ENCODE assay signal across 1 cellular context in the genomic region with DNA sequence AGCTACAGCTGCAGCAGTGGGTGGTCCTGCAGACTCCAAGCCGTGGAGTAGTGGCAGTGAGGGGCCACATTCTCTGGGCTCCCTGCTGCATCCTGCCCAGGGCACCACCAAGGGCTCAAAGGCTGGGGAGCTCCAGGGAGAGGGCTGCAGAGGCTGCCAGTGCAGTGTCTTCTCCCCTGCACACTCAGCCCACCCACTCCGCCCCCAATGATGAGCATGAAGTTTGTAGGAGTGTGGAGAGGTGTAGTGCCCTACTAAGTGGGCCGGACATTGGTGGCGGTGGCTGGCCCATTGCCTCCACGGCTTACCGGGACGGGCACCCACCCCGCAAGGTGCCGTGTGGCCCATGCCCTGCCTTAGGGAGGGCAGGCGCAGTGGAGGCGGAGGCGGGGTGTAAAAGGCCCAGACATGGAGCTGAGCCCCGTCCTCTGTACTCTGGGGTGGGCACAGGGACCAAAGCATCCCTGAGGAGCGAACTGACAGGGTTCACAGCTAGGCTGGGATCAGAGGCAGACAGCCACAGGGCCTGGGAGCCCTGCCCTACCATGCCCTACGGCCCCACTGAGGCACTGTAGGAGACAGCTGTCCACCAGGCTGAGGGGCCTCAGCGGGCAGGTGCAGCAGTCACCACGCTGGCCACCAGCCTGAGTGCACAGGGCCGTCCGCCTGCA.
TF ChIP-seq lines count a peak whose summit lies in the region.

No MANE protein-coding gene starts in this region.

TF ChIP-seq in K562, 482 proteins besides CTCF, POLR2A, EP300 and RAD21:
- TF ChIP-seq FOXJ2 (tag; IDR thresholded peaks at IDR 0.05), result no peak
- no peak for TF ChIP-seq GMEB1 (CRISPR knock-in tag; IDR thresholded peaks at IDR 0.05)
- TF ChIP-seq, protein P1, sequence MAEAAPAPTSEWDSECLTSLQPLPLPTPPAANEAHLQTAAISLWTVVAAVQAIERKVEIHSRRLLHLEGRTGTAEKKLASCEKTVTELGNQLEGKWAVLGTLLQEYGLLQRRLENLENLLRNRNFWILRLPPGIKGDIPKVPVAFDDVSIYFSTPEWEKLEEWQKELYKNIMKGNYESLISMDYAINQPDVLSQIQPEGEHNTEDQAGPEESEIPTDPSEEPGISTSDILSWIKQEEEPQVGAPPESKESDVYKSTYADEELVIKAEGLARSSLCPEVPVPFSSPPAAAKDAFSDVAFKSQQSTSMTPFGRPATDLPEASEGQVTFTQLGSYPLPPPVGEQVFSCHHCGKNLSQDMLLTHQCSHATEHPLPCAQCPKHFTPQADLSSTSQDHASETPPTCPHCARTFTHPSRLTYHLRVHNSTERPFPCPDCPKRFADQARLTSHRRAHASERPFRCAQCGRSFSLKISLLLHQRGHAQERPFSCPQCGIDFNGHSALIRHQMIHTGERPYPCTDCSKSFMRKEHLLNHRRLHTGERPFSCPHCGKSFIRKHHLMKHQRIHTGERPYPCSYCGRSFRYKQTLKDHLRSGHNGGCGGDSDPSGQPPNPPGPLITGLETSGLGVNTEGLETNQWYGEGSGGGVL (CRISPR knock-in tag; IDR thresholded peaks at IDR 0.05), result no peak
- no peak for TF ChIP-seq AFF1 (IDR thresholded peaks at IDR 0.05; ENCODE audit: low read depth in 1 of 2, partially characterized antibody in 2 of 2)
- peak; percentile 52 for TF ChIP-seq POLR2G (IDR thresholded peaks at IDR 0.05; ENCODE audit: low read depth, low read length)
- TF ChIP-seq KLF1 (tag; IDR thresholded peaks at IDR 0.05), result peak; percentile 63
- 0 out of 4 replicates have a peak, but pooled peaks of 1 of the 2 experiments have one; percentile 28 for TF ChIP-seq NONO (IDR thresholded peaks at IDR 0.05; ENCODE audit: low read depth in 2 of 2, low read length in 1 of 2)
- peak; percentile 63 for TF ChIP-seq WHSC1 (IDR thresholded peaks at IDR 0.05; ENCODE audit: low read length)
- TF ChIP-seq HMG20A (CRISPR knock-in tag; conservative IDR thresholded peaks at IDR 0.05), result no peak
- TF ChIP-seq, protein P2, sequence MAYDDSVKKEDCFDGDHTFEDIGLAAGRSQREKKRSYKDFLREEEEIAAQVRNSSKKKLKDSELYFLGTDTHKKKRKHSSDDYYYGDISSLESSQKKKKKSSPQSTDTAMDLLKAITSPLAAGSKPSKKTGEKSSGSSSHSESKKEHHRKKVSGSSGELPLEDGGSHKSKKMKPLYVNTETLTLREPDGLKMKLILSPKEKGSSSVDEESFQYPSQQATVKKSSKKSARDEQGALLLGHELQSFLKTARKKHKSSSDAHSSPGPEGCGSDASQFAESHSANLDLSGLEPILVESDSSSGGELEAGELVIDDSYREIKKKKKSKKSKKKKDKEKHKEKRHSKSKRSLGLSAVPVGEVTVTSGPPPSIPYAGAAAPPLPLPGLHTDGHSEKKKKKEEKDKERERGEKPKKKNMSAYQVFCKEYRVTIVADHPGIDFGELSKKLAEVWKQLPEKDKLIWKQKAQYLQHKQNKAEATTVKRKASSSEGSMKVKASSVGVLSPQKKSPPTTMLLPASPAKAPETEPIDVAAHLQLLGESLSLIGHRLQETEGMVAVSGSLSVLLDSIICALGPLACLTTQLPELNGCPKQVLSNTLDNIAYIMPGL (CRISPR knock-in tag; IDR thresholded peaks at IDR 0.05), result peak; percentile 53; the same call in 1 of the 2 replicates
- TF ChIP-seq ZNF212 (CRISPR knock-in tag; IDR thresholded peaks at IDR 0.05), result no peak
- TF ChIP-seq EGR1 (conservative IDR thresholded peaks at IDR 0.05), result peak; percentile 56
- no peak for TF ChIP-seq DACH1 (IDR thresholded peaks at IDR 0.05; ENCODE audit: partially characterized antibody)
- TF ChIP-seq ATF7 (IDR thresholded peaks at IDR 0.05), result no peak
- TF ChIP-seq FIP1L1 (IDR thresholded peaks at IDR 0.05; ENCODE audit: low read depth, low read length, poor library complexity, severe bottlenecking), result peak; percentile 29
- TF ChIP-seq ZNF311 (CRISPR knock-in tag; IDR thresholded peaks at IDR 0.05), result no peak
- peak; percentile 22; the same call in 1 of the 2 replicates for TF ChIP-seq ATF1 (CRISPR knock-in tag; IDR thresholded peaks at IDR 0.05)
- TF ChIP-seq ATF1 (tag; IDR thresholded peaks at IDR 0.05), result no peak
- no peak for TF ChIP-seq GTF2E2 (tag; IDR thresholded peaks at IDR 0.05)
- TF ChIP-seq KLF10 (CRISPR knock-in tag; IDR thresholded peaks at IDR 0.05), result no peak
- TF ChIP-seq SETDB1 (IDR thresholded peaks at IDR 0.05; ENCODE audit: low read length), result peak; percentile 46
- TF ChIP-seq ETV6 (IDR thresholded peaks at IDR 0.05; ENCODE audit: borderline replicate concordance in 1 of 2, low read depth in 2 of 2, low read length in 1 of 2), result no peak
- no peak for TF ChIP-seq ETV6 (CRISPR knock-in tag; IDR thresholded peaks at IDR 0.05; ENCODE audit: borderline replicate concordance)
- no peak for TF ChIP-seq ZNF41 (CRISPR knock-in tag; conservative IDR thresholded peaks at IDR 0.05)
- TF ChIP-seq NFIX (CRISPR knock-in tag; IDR thresholded peaks at IDR 0.05; ENCODE audit: low read depth), result no peak
